1 cellular context compared by ENCODE assay signal in genomic region chr1:58898739-58899580, GRCh38.
A peak's percentile ranks its signal among the peaks of the same experiment; 100 is the strongest.
TF ChIP-seq lines count a peak whose summit lies in the region.

No MANE protein-coding gene starts in this region.

TF ChIP-seq in K562, 482 proteins besides CTCF, POLR2A, EP300 and RAD21 (continued from another document and continues in another):
- TF ChIP-seq, protein P1, sequence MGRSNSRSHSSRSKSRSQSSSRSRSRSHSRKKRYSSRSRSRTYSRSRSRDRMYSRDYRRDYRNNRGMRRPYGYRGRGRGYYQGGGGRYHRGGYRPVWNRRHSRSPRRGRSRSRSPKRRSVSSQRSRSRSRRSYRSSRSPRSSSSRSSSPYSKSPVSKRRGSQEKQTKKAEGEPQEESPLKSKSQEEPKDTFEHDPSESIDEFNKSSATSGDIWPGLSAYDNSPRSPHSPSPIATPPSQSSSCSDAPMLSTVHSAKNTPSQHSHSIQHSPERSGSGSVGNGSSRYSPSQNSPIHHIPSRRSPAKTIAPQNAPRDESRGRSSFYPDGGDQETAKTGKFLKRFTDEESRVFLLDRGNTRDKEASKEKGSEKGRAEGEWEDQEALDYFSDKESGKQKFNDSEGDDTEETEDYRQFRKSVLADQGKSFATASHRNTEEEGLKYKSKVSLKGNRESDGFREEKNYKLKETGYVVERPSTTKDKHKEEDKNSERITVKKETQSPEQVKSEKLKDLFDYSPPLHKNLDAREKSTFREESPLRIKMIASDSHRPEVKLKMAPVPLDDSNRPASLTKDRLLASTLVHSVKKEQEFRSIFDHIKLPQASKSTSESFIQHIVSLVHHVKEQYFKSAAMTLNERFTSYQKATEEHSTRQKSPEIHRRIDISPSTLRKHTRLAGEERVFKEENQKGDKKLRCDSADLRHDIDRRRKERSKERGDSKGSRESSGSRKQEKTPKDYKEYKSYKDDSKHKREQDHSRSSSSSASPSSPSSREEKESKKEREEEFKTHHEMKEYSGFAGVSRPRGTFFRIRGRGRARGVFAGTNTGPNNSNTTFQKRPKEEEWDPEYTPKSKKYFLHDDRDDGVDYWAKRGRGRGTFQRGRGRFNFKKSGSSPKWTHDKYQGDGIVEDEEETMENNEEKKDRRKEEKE (IDR thresholded peaks at IDR 0.05; ENCODE audit: borderline replicate concordance in 1 of 2, control insufficient read depth in 1 of 2, low read depth in 2 of 2, low read length in 1 of 2): 0 out of 4 replicates have a peak, but pooled peaks of 1 of the 2 experiments have one; percentile 59
- TF ChIP-seq, protein P2, sequence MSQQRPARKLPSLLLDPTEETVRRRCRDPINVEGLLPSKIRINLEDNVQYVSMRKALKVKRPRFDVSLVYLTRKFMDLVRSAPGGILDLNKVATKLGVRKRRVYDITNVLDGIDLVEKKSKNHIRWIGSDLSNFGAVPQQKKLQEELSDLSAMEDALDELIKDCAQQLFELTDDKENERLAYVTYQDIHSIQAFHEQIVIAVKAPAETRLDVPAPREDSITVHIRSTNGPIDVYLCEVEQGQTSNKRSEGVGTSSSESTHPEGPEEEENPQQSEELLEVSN (IDR thresholded peaks at IDR 0.05; ENCODE audit: borderline replicate concordance in 1 of 2, extremely low read depth in 1 of 2, insufficient read depth in 1 of 2, insufficient read length in 1 of 2, low read depth in 1 of 2, low read length in 1 of 2, poor library complexity in 1 of 2, severe bottlenecking in 1 of 2): peak; percentile 53 to 74
- TF ChIP-seq IRF2 (CRISPR knock-in tag; IDR thresholded peaks at IDR 0.05): no peak
- TF ChIP-seq ZNF133 (CRISPR knock-in tag; IDR thresholded peaks at IDR 0.05): no peak
- TF ChIP-seq RBM25 (IDR thresholded peaks at IDR 0.05; ENCODE audit: low read depth, low read length, severe bottlenecking): no peak
- TF ChIP-seq KLF6 (CRISPR knock-in tag; IDR thresholded peaks at IDR 0.05; ENCODE audit: borderline replicate concordance): peak; percentile 74; the same call in 1 of the 2 replicates
- no peak for TF ChIP-seq RFX7 (CRISPR knock-in tag; IDR thresholded peaks at IDR 0.05)
- TF ChIP-seq DDX20 (tag; IDR thresholded peaks at IDR 0.05; ENCODE audit: low read depth): no peak
- no peak for TF ChIP-seq ADNP (tag; IDR thresholded peaks at IDR 0.05)
- no peak for TF ChIP-seq HDAC8 (tag; IDR thresholded peaks at IDR 0.05)
- TF ChIP-seq TEAD4 (IDR thresholded peaks at IDR 0.05; ENCODE audit: low read length): peak; percentile 98
- no peak for TF ChIP-seq TEAD4 (CRISPR knock-in tag; IDR thresholded peaks at IDR 0.05; ENCODE audit: borderline replicate concordance)
- TF ChIP-seq GTF2A2 (tag; IDR thresholded peaks at IDR 0.05): no peak
- TF ChIP-seq MTA2 (IDR thresholded peaks at IDR 0.05; ENCODE audit: low read depth): peak; percentile 97
- TF ChIP-seq NKRF (IDR thresholded peaks at IDR 0.05; ENCODE audit: borderline replicate concordance): no peak
- TF ChIP-seq, protein P3, sequence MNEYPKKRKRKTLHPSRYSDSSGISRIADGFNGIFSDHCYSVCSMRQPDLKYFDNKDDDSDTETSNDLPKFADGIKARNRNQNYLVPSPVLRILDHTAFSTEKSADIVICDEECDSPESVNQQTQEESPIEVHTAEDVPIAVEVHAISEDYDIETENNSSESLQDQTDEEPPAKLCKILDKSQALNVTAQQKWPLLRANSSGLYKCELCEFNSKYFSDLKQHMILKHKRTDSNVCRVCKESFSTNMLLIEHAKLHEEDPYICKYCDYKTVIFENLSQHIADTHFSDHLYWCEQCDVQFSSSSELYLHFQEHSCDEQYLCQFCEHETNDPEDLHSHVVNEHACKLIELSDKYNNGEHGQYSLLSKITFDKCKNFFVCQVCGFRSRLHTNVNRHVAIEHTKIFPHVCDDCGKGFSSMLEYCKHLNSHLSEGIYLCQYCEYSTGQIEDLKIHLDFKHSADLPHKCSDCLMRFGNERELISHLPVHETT (CRISPR knock-in tag; conservative IDR thresholded peaks at IDR 0.05 in 1 of 2, IDR thresholded peaks at IDR 0.05 in 1 of 2): peak in 1 of 2 experiments; percentile 90; a peak in 2 of 4 replicates
- no peak for TF ChIP-seq ZNF511 (CRISPR knock-in tag; IDR thresholded peaks at IDR 0.05)
- no peak for TF ChIP-seq ZNF586 (CRISPR knock-in tag; conservative IDR thresholded peaks at IDR 0.05)
- TF ChIP-seq ZKSCAN8 (CRISPR knock-in tag; IDR thresholded peaks at IDR 0.05): peak; percentile 75; the same call in 1 of the 2 replicates
- no peak for TF ChIP-seq ZNF23 (CRISPR knock-in tag; IDR thresholded peaks at IDR 0.05)
- TF ChIP-seq ZNF780A (CRISPR knock-in tag; IDR thresholded peaks at IDR 0.05): no peak
- TF ChIP-seq CHD1 (IDR thresholded peaks at IDR 0.05; ENCODE audit: low read length): no peak
- peak; percentile 97 for TF ChIP-seq ZNF766 (CRISPR knock-in tag; conservative IDR thresholded peaks at IDR 0.05)
- TF ChIP-seq SP2 (IDR thresholded peaks at IDR 0.05; ENCODE audit: extremely low read depth, low read depth, low read length, poor library complexity, severe bottlenecking): no peak
- no peak for TF ChIP-seq ZNF134 (CRISPR knock-in tag; conservative IDR thresholded peaks at IDR 0.05)
- no peak for TF ChIP-seq POU5F1 (IDR thresholded peaks at IDR 0.05; ENCODE audit: borderline replicate concordance, low read depth, low read length, partially characterized antibody)
- 0 out of 2 replicates have a peak, but pooled peaks have one; percentile 26 for TF ChIP-seq NR4A1 (CRISPR knock-in tag; IDR thresholded peaks at IDR 0.05)
- peak; percentile 95 for TF ChIP-seq NR4A1 (tag; IDR thresholded peaks at IDR 0.05)
- peak; percentile 75; the same call in 1 of the 2 replicates for TF ChIP-seq SMAD3 (CRISPR knock-in tag; conservative IDR thresholded peaks at IDR 0.05)
- 0 out of 2 replicates have a peak, but pooled peaks have one; percentile 53 for TF ChIP-seq CBFB (CRISPR knock-in tag; IDR thresholded peaks at IDR 0.05)
- TF ChIP-seq HMG20A (CRISPR knock-in tag; conservative IDR thresholded peaks at IDR 0.05): no peak
- TF ChIP-seq MXI1 (IDR thresholded peaks at IDR 0.05; ENCODE audit: low read depth, low read length): no peak
- TF ChIP-seq, protein P4, sequence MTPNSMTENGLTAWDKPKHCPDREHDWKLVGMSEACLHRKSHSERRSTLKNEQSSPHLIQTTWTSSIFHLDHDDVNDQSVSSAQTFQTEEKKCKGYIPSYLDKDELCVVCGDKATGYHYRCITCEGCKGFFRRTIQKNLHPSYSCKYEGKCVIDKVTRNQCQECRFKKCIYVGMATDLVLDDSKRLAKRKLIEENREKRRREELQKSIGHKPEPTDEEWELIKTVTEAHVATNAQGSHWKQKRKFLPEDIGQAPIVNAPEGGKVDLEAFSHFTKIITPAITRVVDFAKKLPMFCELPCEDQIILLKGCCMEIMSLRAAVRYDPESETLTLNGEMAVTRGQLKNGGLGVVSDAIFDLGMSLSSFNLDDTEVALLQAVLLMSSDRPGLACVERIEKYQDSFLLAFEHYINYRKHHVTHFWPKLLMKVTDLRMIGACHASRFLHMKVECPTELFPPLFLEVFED (CRISPR knock-in tag; conservative IDR thresholded peaks at IDR 0.05): no peak
- TF ChIP-seq RHOXF2B (CRISPR knock-in tag; conservative IDR thresholded peaks at IDR 0.05): no peak
- TF ChIP-seq ZC3H4 (CRISPR knock-in tag; IDR thresholded peaks at IDR 0.05; ENCODE audit: borderline replicate concordance): no peak
- no peak for TF ChIP-seq ZNF311 (CRISPR knock-in tag; IDR thresholded peaks at IDR 0.05)
- no peak for TF ChIP-seq STAT6 (CRISPR knock-in tag; IDR thresholded peaks at IDR 0.05)
- peak; percentile 91 for TF ChIP-seq SMAD1 (IDR thresholded peaks at IDR 0.05; ENCODE audit: low read depth, low read length, partially characterized antibody)
- TF ChIP-seq MCM5 (IDR thresholded peaks at IDR 0.05; ENCODE audit: low read depth): no peak
- TF ChIP-seq RCOR1 (IDR thresholded peaks at IDR 0.05; ENCODE audit: borderline replicate concordance in 1 of 2, low read depth in 2 of 2, low read length in 2 of 2): peak; percentile 81 to 96
- TF ChIP-seq ZNF24 (IDR thresholded peaks at IDR 0.05): peak; percentile 75; the same call in 1 of the 2 replicates
- peak; percentile 90 for TF ChIP-seq STAT5A (IDR thresholded peaks at IDR 0.05; ENCODE audit: borderline replicate concordance, low read length)
- no peak for TF ChIP-seq KLF13 (tag; IDR thresholded peaks at IDR 0.05; ENCODE audit: borderline replicate concordance, low read depth)
- TF ChIP-seq YY1 (IDR thresholded peaks at IDR 0.05; ENCODE audit: borderline replicate concordance in 1 of 3, control insufficient read depth in 1 of 3, extremely low read depth in 1 of 3, insufficient read depth in 3 of 3, insufficient read length in 1 of 3, insufficient replicate concordance in 2 of 3, low read depth in 1 of 3, low read length in 2 of 3): no peak
- TF ChIP-seq ZNF609 (CRISPR knock-in tag; IDR thresholded peaks at IDR 0.05; ENCODE audit: borderline replicate concordance): 0 out of 2 replicates have a peak, but pooled peaks have one; percentile 24
- TF ChIP-seq NCOR1 (IDR thresholded peaks at IDR 0.05): peak; percentile 99
- TF ChIP-seq SREBF1 (IDR thresholded peaks at IDR 0.05; ENCODE audit: borderline replicate concordance, low read depth, low read length): no peak
